26 cellular contexts compared by ENCODE assay signal in the genomic region with DNA sequence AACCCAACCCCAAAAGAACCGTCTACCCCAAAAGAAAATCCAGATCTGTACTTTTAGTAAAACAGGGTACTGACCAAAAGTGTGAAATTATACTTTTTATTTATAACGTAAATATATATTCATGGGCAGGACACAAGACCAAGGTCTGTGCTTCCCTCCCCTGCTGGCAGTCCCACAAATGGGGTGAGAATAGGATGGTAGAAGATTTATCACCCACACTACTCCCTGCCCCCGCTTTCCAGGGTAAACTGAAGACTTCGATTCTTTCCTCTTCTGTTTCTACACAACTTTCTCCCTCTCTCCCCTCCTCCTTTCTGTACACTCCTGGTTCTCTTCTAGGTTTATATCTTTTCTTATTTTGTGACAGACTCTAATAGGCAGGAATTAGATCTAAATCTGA.
"Had no signal": no experiment of that assay in that cellular context is flagged by ENCODE, and none has a peak within 500 bp of the region (broad histone marks: within the 10 kb centered on the region; RNA-seq: fewer than 3 reads in every experiment).

No MANE protein-coding gene starts in this region.

- DNase-seq: cortex of kidney; effector memory CD8-positive, alpha-beta T cell; erythroblast; esophagus squamous epithelium; foreskin melanocyte; glutamatergic neuron; heart right ventricle; hippocampal formation; immature natural killer cell; islet precursor cell; left ventricle myocardium superior; lower lobe of right lung; naive thymus-derived CD8-positive, alpha-beta T cell; pancreas; right lobe of liver; small intestine; stimulated activated CD4-positive, alpha-beta T cell treated with anti-CD3 and anti-CD28 coated beads, Interleukin-12 subunit alpha, Interleukin-12 subunit beta, amount 100 ng/mL, for 4 hours; stimulated activated CD4-positive, alpha-beta T cell treated with anti-CD3 and anti-CD28 coated beads, Interleukin-1b, Interleukin-23, amount 100 ng/mL, for 48 hours; stimulated activated CD4-positive, alpha-beta T cell treated with anti-CD3 and anti-CD28 coated beads, Interleukin-4, amount 100 ng/mL, for 1 hour; stimulated activated CD8-positive, alpha-beta memory T cell treated with anti-CD3 and anti-CD28 coated beads, Interleukin-4, amount 100 ng/mL, for 48 hours; stimulated activated naive CD4-positive, alpha-beta T cell; stimulated activated naive CD8-positive, alpha-beta T cell treated with anti-CD3 and anti-CD28 coated beads, Interleukin-15, amount 100 ng/mL, for 72 hours; thyroid gland; trophoblast cell had no signal

- H3K27ac Mint-ChIP-seq: effector memory CD8-positive, alpha-beta T cell; immature natural killer cell; naive thymus-derived CD8-positive, alpha-beta T cell; stimulated activated naive CD8-positive, alpha-beta T cell treated with anti-CD3 and anti-CD28 coated beads, Interleukin-15, amount 100 ng/mL, for 72 hours had no signal

- H3K27ac ChIP-seq: heart right ventricle, lower lobe of right lung, neutrophil, pancreas, thyroid gland had no signal

- FAIRE-seq: endometrium, pancreas, small intestine had no signal

- H3K27me3 ChIP-seq: esophagus squamous epithelium, heart right ventricle, neutrophil, pancreas, right lobe of liver, thyroid gland had no signal

- H3K4me1 Mint-ChIP-seq: immature natural killer cell; naive thymus-derived CD8-positive, alpha-beta T cell; stimulated activated naive CD8-positive, alpha-beta T cell treated with anti-CD3 and anti-CD28 coated beads, Interleukin-15, amount 100 ng/mL, for 72 hours had no signal

- H3K4me3 ChIP-seq: esophagus squamous epithelium, heart right ventricle, lower lobe of right lung, pancreas, right lobe of liver, thyroid gland had no signal

- ATAC-seq: effector memory CD8-positive, alpha-beta T cell; heart right ventricle; left ventricle myocardium superior; lower lobe of right lung; naive thymus-derived CD8-positive, alpha-beta T cell; pancreas; right lobe of liver; stimulated activated naive CD8-positive, alpha-beta T cell treated with anti-CD3 and anti-CD28 coated beads, Interleukin-15, amount 100 ng/mL, for 72 hours had no signal

- H3K9me3 Mint-ChIP-seq: effector memory CD8-positive, alpha-beta T cell; immature natural killer cell; stimulated activated naive CD8-positive, alpha-beta T cell treated with anti-CD3 and anti-CD28 coated beads, Interleukin-15, amount 100 ng/mL, for 72 hours had no signal

- H3K9me3 ChIP-seq: esophagus squamous epithelium, heart right ventricle, lower lobe of right lung, neutrophil, pancreas, right lobe of liver, thyroid gland had no signal

- H3K36me3 ChIP-seq: esophagus squamous epithelium, heart right ventricle, lower lobe of right lung, neutrophil, pancreas, right lobe of liver, thyroid gland had no signal

- H3K36me3 Mint-ChIP-seq: immature natural killer cell had no signal

- H3K4me3 Mint-ChIP-seq: effector memory CD8-positive, alpha-beta T cell; immature natural killer cell; naive thymus-derived CD8-positive, alpha-beta T cell; stimulated activated naive CD8-positive, alpha-beta T cell treated with anti-CD3 and anti-CD28 coated beads, Interleukin-15, amount 100 ng/mL, for 72 hours had no signal

- H3K4me1 ChIP-seq: lower lobe of right lung, thyroid gland had no signal
